Comparison of ENCODE assay signal across 9 cellular contexts in genomic region chr16:4081577-4082021, GRCh38. TPM values are rescaled to one million over a fixed set of nuclear protein-coding genes. Genes with fewer than 3 reads are reported as not detected.
A peak's percentile ranks its signal among the peaks of the same experiment; 100 is the strongest.
DNase-seq lines count a peak whose midpoint lies in the region; ATAC-seq lines count a peak whose summit lies in the region.
"Had no signal": no experiment of that assay in that cellular context is flagged by ENCODE, and none has a peak within 500 bp of the region (broad histone marks: within the 10 kb centered on the region; RNA-seq: fewer than 3 reads in every experiment).

No MANE protein-coding gene starts in this region.

- POLR2A ChIA-PET in CD4-positive, alpha-beta memory T cell (lab: Charles Lee; ENCODE audit: partially characterized antibody), result no interaction called here
- POLR2A ChIA-PET in activated CD4-positive, alpha-beta memory T cell treated with anti-CD3 and anti-CD28 coated beads for 36 hours (lab: Charles Lee), result interaction anchor here (0.6 kb wide), 1 partner anchor 17 kb away, joined by 3 read pairs; no protein-coding TSS in a partner anchor

- peaks cover 15 to 34% (median 26%) of the 10 kb centered on the region in 4 donors for H3K4me1 Mint-ChIP-seq in CD4-positive, alpha-beta memory T cell
- H3K4me1 Mint-ChIP-seq in activated CD4-positive, alpha-beta memory T cell treated with anti-CD3 and anti-CD28 coated beads for 36 hours (ENCODE audit: low read depth), result peaks cover 43% of the 10 kb centered on the region

- H3K36me3 ChIP-seq in CD4-positive, alpha-beta memory T cell (ENCODE audit: insufficient read depth, low read length), result no peaks in the 10 kb centered on the region

- peaks cover 24% of the 10 kb centered on the region for H3K4me1 ChIP-seq in CD4-positive, alpha-beta memory T cell (ENCODE audit: insufficient read depth, low read length)

- intact Hi-C loops in CD4-positive, alpha-beta memory T cell (cut with micrococcal nuclease), result no loop called here
- intact Hi-C loops in activated CD4-positive, alpha-beta memory T cell treated with anti-CD3 and anti-CD28 coated beads for 36 hours (cut with micrococcal nuclease), result no loop called here

- DNase-seq in CD4-positive, alpha-beta memory T cell, result peak; percentile 24 to 60 (median 31)
- DNase-seq in activated CD4-positive, alpha-beta memory T cell treated with anti-CD3 and anti-CD28 coated beads for 36 hours, result peak; percentile 63
- DNase-seq in effector CD8-positive, alpha-beta T cell (lab: John Stamatoyannopoulos, UW), result peak; percentile 39
- peak; percentile 51 for DNase-seq in stimulated activated CD4-positive, alpha-beta T cell treated with anti-CD3 and anti-CD28 coated beads, Interleukin-1b, Interleukin-23, amount 100 ng/mL, for 48 hours
- DNase-seq in DMS79 treated with DMSO at 0.1 percent for 48 hours (lab: John Stamatoyannopoulos, UW), result no peak
- DNase-seq in OCI-M2 (lab: John Stamatoyannopoulos, UW; ENCODE audit: unreplicated experiment), result no peak
- no peak for DNase-seq in NCI-H524 treated with DMSO at 0.1 percent for 48 hours (lab: John Stamatoyannopoulos, UW)

- no peak overlapping the region for H3K4me3 ChIP-seq in CD4-positive, alpha-beta memory T cell (ENCODE audit: low read length in 2 of 2)

- H3K4me3 Mint-ChIP-seq in CD4-positive, alpha-beta memory T cell, result peak overlapping the region; percentile 29 to 69 (median 55)
- H3K4me3 Mint-ChIP-seq in activated CD4-positive, alpha-beta memory T cell treated with anti-CD3 and anti-CD28 coated beads for 36 hours, result no peak overlapping the region

- peaks cover 0 to 12% of the 10 kb centered on the region in 2 donors for H3K36me3 Mint-ChIP-seq in CD4-positive, alpha-beta memory T cell
- H3K36me3 Mint-ChIP-seq in activated CD4-positive, alpha-beta memory T cell treated with anti-CD3 and anti-CD28 coated beads for 36 hours, result peaks cover 3% of the 10 kb centered on the region

- no peak overlapping the region for H3K27ac ChIP-seq in CD4-positive, alpha-beta memory T cell (ENCODE audit: low read depth, low read length)
- H3K27ac ChIP-seq: KMS-11 had no signal

- H3K27ac Mint-ChIP-seq in CD4-positive, alpha-beta memory T cell, result peak overlapping the region in 2 of 7 donors; percentile 68 to 72
- no peak overlapping the region for H3K27ac Mint-ChIP-seq in activated CD4-positive, alpha-beta memory T cell treated with anti-CD3 and anti-CD28 coated beads for 36 hours

- no peaks in the 10 kb centered on the region for H3K27me3 Mint-ChIP-seq in CD4-positive, alpha-beta memory T cell
- no peaks in the 10 kb centered on the region for H3K27me3 Mint-ChIP-seq in activated CD4-positive, alpha-beta memory T cell treated with anti-CD3 and anti-CD28 coated beads for 36 hours

- H3K9me3 Mint-ChIP-seq in CD4-positive, alpha-beta memory T cell, result no peaks in the 10 kb centered on the region
- H3K9me3 Mint-ChIP-seq in activated CD4-positive, alpha-beta memory T cell treated with anti-CD3 and anti-CD28 coated beads for 36 hours, result peaks cover 5% of the 10 kb centered on the region

- no peaks in the 10 kb centered on the region for H3K9me3 ChIP-seq in CD4-positive, alpha-beta memory T cell (ENCODE audit: control insufficient read depth in 1 of 2, low read length in 2 of 2)

- H3K27me3 ChIP-seq in CD4-positive, alpha-beta memory T cell (ENCODE audit: insufficient read depth, low read length), result no peaks in the 10 kb centered on the region

- no peak for ATAC-seq in HG02973 (IDR thresholded peaks at IDR 0.05; ENCODE audit: unreplicated experiment)

- CTCF ChIA-PET in CD4-positive, alpha-beta memory T cell (lab: Charles Lee; ENCODE audit: partially characterized antibody), result no interaction called here
- CTCF ChIA-PET in activated CD4-positive, alpha-beta memory T cell treated with anti-CD3 and anti-CD28 coated beads for 36 hours (lab: Charles Lee), result no interaction called here

RNA-seq across cellular contexts. Expression of gene ADCY9, which starts 34.6 kb away (rescaled TPM):
- 1 to 10 TPM; 7.8 to 8.1 TPM for total RNA-seq in CD4-positive, alpha-beta memory T cell
- 1 to 10 TPM in 1 of 2 donors, under 1 TPM in 1; 0.26 to 1.3 TPM for polyA plus RNA-seq in CD4-positive, alpha-beta memory T cell
- total RNA-seq in activated CD4-positive, alpha-beta memory T cell treated with anti-CD3 and anti-CD28 coated beads for 36 hours, result 1 to 10 TPM; 3.8 to 4.9 TPM

Comparison
In these comparisons a context has a peak if more than half of its experiments do, and no peak if none do; other contexts are left out.
1. DNase-seq: peak in CD4-positive, alpha-beta memory T cell (5 of 5), activated CD4-positive, alpha-beta memory T cell treated with anti-CD3 and anti-CD28 coated beads for 36 hours (single experiment), effector CD8-positive, alpha-beta T cell (single experiment) and stimulated activated CD4-positive, alpha-beta T cell treated with anti-CD3 and anti-CD28 coated beads, Interleukin-1b, Interleukin-23, amount 100 ng/mL, for 48 hours (single experiment); none in DMS79 treated with DMSO at 0.1 percent for 48 hours (single experiment), OCI-M2 (single experiment) and NCI-H524 treated with DMSO at 0.1 percent for 48 hours (single experiment).